9 cellular contexts compared by ENCODE assay signal in genomic region chr1:202237052-202237451, GRCh38. TPM values are rescaled to one million over a fixed set of nuclear protein-coding genes. Genes with fewer than 3 reads are reported as not detected.
DNase-seq lines count a peak whose midpoint lies in the region; ATAC-seq, FAIRE-seq and TF ChIP-seq lines count a peak whose summit lies in the region.
"Had no signal": no experiment of that assay in that cellular context is flagged by ENCODE, and none has a peak within 500 bp of the region (broad histone marks: within the 10 kb centered on the region; RNA-seq: fewer than 3 reads in every experiment).

No MANE protein-coding gene starts in this region.

- H3K36me3 ChIP-seq in GM06990 (ENCODE audit: control insufficient read depth, insufficient read depth, low read length): no peaks in the 10 kb centered on the region

- peak; percentile 42; the same call in 2 of the 3 replicates for TF ChIP-seq CTCF in A549 (IDR thresholded peaks at IDR 0.05)
- TF ChIP-seq CTCF in GM06990 (IDR thresholded peaks at IDR 0.05; ENCODE audit: insufficient read depth, low read length, poor library complexity, severe bottlenecking): peak; percentile 72
- peak; percentile 37 for TF ChIP-seq CTCF in foreskin fibroblast (IDR thresholded peaks at IDR 0.05; ENCODE audit: low read depth, low read length)

- no peaks in the 10 kb centered on the region for H3K9me3 ChIP-seq in A549

- POLR2A ChIA-PET in A549 (lab: Yijun Ruan, JAX): no interaction called here

- FAIRE-seq in A549 (lab: Jason Lieb, UNC): no peak

- CTCF ChIA-PET in A549 (lab: Yijun Ruan, JAX): interaction anchor here (0.6 to 8.2 kb wide), 31 partner anchors 11 to 738 kb away, joined by 3 to 73 read pairs (median 5); partner anchors contain the start of gene LGR6

- H3K4me3 ChIP-seq in A549 (no peak overlapping the region), GM06990 (replicated peaks; ENCODE audit: low read depth, low read length) (no peak overlapping the region), foreskin fibroblast (ENCODE audit: low read depth in 1 of 2, low read length in 2 of 2) (no peak overlapping the region)

- peak overlapping the region; percentile 77 to 88 for H3K27ac ChIP-seq in A549

- intact Hi-C loops in sciatic nerve (cut with DNase I): no loop called here

- TF ChIP-seq EP300 in A549 (IDR thresholded peaks at IDR 0.05): no peak

- peaks cover 32% of the 10 kb centered on the region for H3K4me1 ChIP-seq in A549

- DNase-seq in A549 (ENCODE audit: low read depth in 1 of 2, low spot score in 1 of 2) (peak; percentile 79 to 92), GM06990 (ENCODE audit: extremely low read depth, insufficient read length) (peak; percentile 33), LoVo (ENCODE audit: low spot score) (peak; percentile 72), UCSD-AML1 (lab: John Stamatoyannopoulos, UW; ENCODE audit: unreplicated experiment) (peak; percentile 74), foreskin fibroblast (peak; percentile 13 to 59), sciatic nerve (ENCODE audit: low spot score) (no peak), NOMO-1 treated with dmso at 0.1 percent for 144 hours (lab: John Stamatoyannopoulos, UW; ENCODE audit: unreplicated experiment) (no peak), nucleus accumbens (lab: John Stamatoyannopoulos, UW) (no peak)

- TF ChIP-seq POLR2A in A549 (IDR thresholded peaks at IDR 0.05; ENCODE audit: low read length): no peak

- TF ChIP-seq RAD21 in A549 (conservative IDR thresholded peaks at IDR 0.05 in 1 of 2, IDR thresholded peaks at IDR 0.05 in 1 of 2): peak; percentile 45 to 46; a peak in 3 of 5 replicates

- ATAC-seq in A549 (peak; percentile 79 to 89), sciatic nerve (peak; percentile 41)

- peak overlapping the region; percentile 76 for H3K4me2 ChIP-seq in A549

- H3K27me3 ChIP-seq in GM06990 (replicated peaks; ENCODE audit: control insufficient read depth, insufficient read depth, low read length): no peaks in the 10 kb centered on the region; the same call in none of the 2 replicates

- WGBS in A549 (ENCODE audit: missing lambda C conversion rate): 45% methylated on average over 7 of the region's 8 CpGs

TF ChIP-seq in A549, 52 proteins besides CTCF, POLR2A, EP300 and RAD21:
- TF ChIP-seq HOXB13 (CRISPR knock-in tag; IDR thresholded peaks at IDR 0.05; ENCODE audit: low read depth): no peak
- no peak for TF ChIP-seq CHD4 (IDR thresholded peaks at IDR 0.05; ENCODE audit: borderline replicate concordance)
- no peak for TF ChIP-seq CBX8 (IDR thresholded peaks at IDR 0.05)
- no peak for TF ChIP-seq JUN (IDR thresholded peaks at IDR 0.05)
- no peak for TF ChIP-seq CHD2 (IDR thresholded peaks at IDR 0.05; ENCODE audit: low read length, partially characterized antibody)
- TF ChIP-seq KDM1A (IDR thresholded peaks at IDR 0.05; ENCODE audit: low read depth): no peak
- no peak for TF ChIP-seq MAX (IDR thresholded peaks at IDR 0.05)
- no peak for TF ChIP-seq RCOR1 (IDR thresholded peaks at IDR 0.05; ENCODE audit: low read depth, low read length)
- TF ChIP-seq ZNF302 (CRISPR knock-in tag; IDR thresholded peaks at IDR 0.05): no peak
- no peak for TF ChIP-seq CBX2 (IDR thresholded peaks at IDR 0.05; ENCODE audit: borderline replicate concordance, low read depth)
- TF ChIP-seq HOXA7 (CRISPR knock-in tag; IDR thresholded peaks at IDR 0.05): no peak
- TF ChIP-seq POLR2AphosphoS2 (conservative IDR thresholded peaks at IDR 0.05; ENCODE audit: low read length): no peak
- no peak for TF ChIP-seq TP53 (CRISPR knock-in tag; IDR thresholded peaks at IDR 0.05)
- TF ChIP-seq JUNB (IDR thresholded peaks at IDR 0.05): no peak
- TF ChIP-seq GATA3 (IDR thresholded peaks at IDR 0.05; ENCODE audit: borderline replicate concordance): no peak
- no peak for TF ChIP-seq REST (IDR thresholded peaks at IDR 0.05)
- TF ChIP-seq PBX3 (IDR thresholded peaks at IDR 0.05): no peak
- no peak for TF ChIP-seq NFE2L2 (conservative IDR thresholded peaks at IDR 0.05; ENCODE audit: low read length)
TF ChIP-seq in A549: peak in this region for 0.

RNA-seq across cellular contexts. Expression of gene LGR6, which starts 43.5 kb away (rescaled TPM):
- polyA plus RNA-seq in A549 (2011; rRNA removed) (0.84 and 1.3 TPM in 2 replicates), A549 (2017; fragmentation: RNase III; extraction: RNeasy Plus Mini Kit Qiagen cat#74134 plus additional on column Dnase treatment) (0.60 to 1.3 TPM (median 1.1 TPM) in 3 replicates)
- 0.15 and 0.19 TPM in 2 replicates for polyA plus RNA-seq in A549 (2012; cell fraction: cytosol; rRNA removed)
- polyA plus RNA-seq in A549 (2012; cell fraction: nucleus; rRNA removed): 0.61 and 0.73 TPM in 2 replicates
- 3.1 and 4.3 TPM in 2 replicates for polyA minus RNA-seq in A549 (2011; rRNA and poly(A)+ RNA removed)
- total RNA-seq in sciatic nerve: 0.53 TPM
- total RNA-seq: dermis microvascular lymphatic vessel endothelial cell had no signal

Comparison
In these comparisons a context has a peak if more than half of its experiments do, and no peak if none do; other contexts are left out.
1. DNase-seq: peak in A549 (2 of 2), GM06990 (single experiment), LoVo (single experiment), UCSD-AML1 (single experiment) and foreskin fibroblast (2 of 2); none in sciatic nerve (single experiment), NOMO-1 treated with dmso at 0.1 percent for 144 hours (single experiment) and nucleus accumbens (0 of 56).
2. Peak in every context shown above with its lines, with median percentiles within 50 percentile points of each other: CTCF ChIP-seq.